25 cellular contexts compared by ENCODE assay signal in genomic region chr18:61888622-61889021, GRCh38. TPM values are rescaled to one million over a fixed set of nuclear protein-coding genes. Genes with fewer than 3 reads are reported as not detected.
DNase-seq lines count a peak whose midpoint lies in the region; ATAC-seq, FAIRE-seq and TF ChIP-seq lines count a peak whose summit lies in the region.
"Had no signal": no experiment of that assay in that cellular context is flagged by ENCODE, and none has a peak within 500 bp of the region (broad histone marks: within the 10 kb centered on the region; RNA-seq: fewer than 3 reads in every experiment).

No MANE protein-coding gene starts in this region.

- no peak overlapping the region for H3K4me3 Mint-ChIP-seq in activated CD8-positive, alpha-beta T cell treated with anti-CD3 and anti-CD28 coated beads, Interleukin-2, amount 10 ng/mL, durations not matched to agents 7 days and 5 days
- H3K4me3 Mint-ChIP-seq: CD4-positive, alpha-beta memory T cell; HFFc6 had no signal

- H3K9ac ChIP-seq in HepG2 (ENCODE audit: insufficient read depth, low read depth, low read length), result no peak overlapping the region
- H3K9ac ChIP-seq in kidney (ENCODE audit: low read length in 2 of 2), result no peak overlapping the region

- no peak for TF ChIP-seq RAD21 in HepG2 (CRISPR knock-in tag; IDR thresholded peaks at IDR 0.05)

- H3K9me3 Mint-ChIP-seq in activated CD8-positive, alpha-beta T cell treated with anti-CD3 and anti-CD28 coated beads, Interleukin-2, amount 10 ng/mL, durations not matched to agents 7 days and 5 days (ENCODE audit: insufficient read depth), result no peaks in the 10 kb centered on the region
- H3K9me3 Mint-ChIP-seq: CD4-positive, alpha-beta memory T cell; HFFc6 had no signal

- in situ Hi-C loops in HepG2 (cut with HindIII; ENCODE audit: extremely low pct_ligation_motif_present, low pct_unique_long_range_greater_than_20kb), result no loop called here

- no peaks in the 10 kb centered on the region for H4K20me1 ChIP-seq in HepG2 (ENCODE audit: insufficient read depth, low read length)

- POLR2A ChIA-PET in HepG2 (lab: Yijun Ruan, JAX), result no interaction called here
- POLR2A ChIA-PET in activated CD8-positive, alpha-beta T cell treated with anti-CD3 and anti-CD28 coated beads, Interleukin-2, amount 10 ng/mL, durations not matched to agents 7 days and 5 days (lab: Charles Lee), result no interaction called here

- FAIRE-seq in HepG2 (lab: Jason Lieb, UNC), result no peak
- no peak for FAIRE-seq in kidney (lab: Jason Lieb, UNC)
- FAIRE-seq: A204.1, G401.6 had no signal

- no peak overlapping the region for H2AFZ ChIP-seq in HepG2 (ENCODE audit: low read length)
- H2AFZ ChIP-seq: PC-9 had no signal

- H3K27me3 Mint-ChIP-seq in activated CD8-positive, alpha-beta T cell treated with anti-CD3 and anti-CD28 coated beads, Interleukin-2, amount 10 ng/mL, durations not matched to agents 7 days and 5 days (ENCODE audit: low read depth), result peaks cover 37% of the 10 kb centered on the region

- H3K27me3 ChIP-seq in HepG2 (ENCODE audit: control insufficient read depth in 1 of 2, insufficient read depth in 2 of 2, low read length in 2 of 2), result peaks cover 3 to 24% of the 10 kb centered on the region in 2 experiments; a peak in 4 of 5 replicates
- H3K27me3 ChIP-seq in right lobe of liver, result no peaks in the 10 kb centered on the region
- H3K27me3 ChIP-seq: MG63 had no signal

- no peak for TF ChIP-seq POLR2A in HepG2 (IDR thresholded peaks at IDR 0.05; ENCODE audit: insufficient read depth in 1 of 2, low read depth in 2 of 2, low read length in 2 of 2)
- no peak for TF ChIP-seq POLR2A in right lobe of liver (IDR thresholded peaks at IDR 0.05)

- 23% methylated on average over 5 of the region's 5 CpGs for WGBS in HepG2 (ENCODE audit: low lambda C conversion rate)
- WGBS in right lobe of liver (ENCODE audit: insufficient coverage, low coverage, low lambda C conversion rate, missing lambda C conversion rate), result 65% methylated on average over 5 of the region's 5 CpGs

- CTCF ChIA-PET in HepG2 (lab: Yijun Ruan, JAX; ENCODE audit: low intra/inter-chr PET ratio, low total read pairs), result no interaction called here
- CTCF ChIA-PET in activated CD8-positive, alpha-beta T cell treated with anti-CD3 and anti-CD28 coated beads, Interleukin-2, amount 10 ng/mL, durations not matched to agents 7 days and 5 days (lab: Charles Lee), result no interaction called here

- H3K36me3 Mint-ChIP-seq in activated CD8-positive, alpha-beta T cell treated with anti-CD3 and anti-CD28 coated beads, Interleukin-2, amount 10 ng/mL, durations not matched to agents 7 days and 5 days (ENCODE audit: low read depth), result no peaks in the 10 kb centered on the region

- TF ChIP-seq EP300 in HepG2 (IDR thresholded peaks at IDR 0.05; ENCODE audit: low read depth in 2 of 2, low read length in 2 of 2), result no peak
- TF ChIP-seq EP300 in HepG2 (CRISPR knock-in tag; IDR thresholded peaks at IDR 0.05; ENCODE audit: borderline replicate concordance), result no peak

- peaks cover 10% of the 10 kb centered on the region for H3K4me1 Mint-ChIP-seq in activated CD8-positive, alpha-beta T cell treated with anti-CD3 and anti-CD28 coated beads, Interleukin-2, amount 10 ng/mL, durations not matched to agents 7 days and 5 days (ENCODE audit: low read depth)

- intact Hi-C loops in HepG2 (cut with micrococcal nuclease; ENCODE audit: unreplicated experiment), result no loop called here
- intact Hi-C loops in right lobe of liver (cut with DNase I), result no loop called here
- intact Hi-C loops in kidney (cut with DNase I), result loop anchor here (10.0 kb wide), 1 partner anchor 254 kb away; no protein-coding TSS in a partner anchor

- BruUV-seq in HepG2 (replicated peaks; lab: Mats Ljungman, UMichigan), result no TSS peak

- H3K36me3 ChIP-seq in HepG2 (replicated peaks in 1 of 2; ENCODE audit: control insufficient read depth in 1 of 2, insufficient read depth in 2 of 2, low read length in 2 of 2) (no peaks in the 10 kb centered on the region), right lobe of liver (peaks cover 0 to 46% (median 7%) of the 10 kb centered on the region in 4 donors), kidney (ENCODE audit: control insufficient read depth in 1 of 2, insufficient read depth in 2 of 2, low read length in 2 of 2) (peaks cover 25 to 79% of the 10 kb centered on the region in 2 donors)
- H3K36me3 ChIP-seq: HAP-1, MG63 had no signal

- H3K79me2 ChIP-seq in HepG2 (ENCODE audit: insufficient read depth, low read length), result no peaks in the 10 kb centered on the region

- TF ChIP-seq CTCF in HepG2 (CRISPR knock-in tag; IDR thresholded peaks at IDR 0.05) (no peak), right lobe of liver (IDR thresholded peaks at IDR 0.05) (no peak), coronary artery (IDR thresholded peaks at IDR 0.05) (no peak), kidney (IDR thresholded peaks at IDR 0.05; ENCODE audit: borderline replicate concordance, extremely low read depth, insufficient read depth) (no peak)

- H3K27ac ChIP-seq in HepG2 (ENCODE audit: extremely low read length, insufficient read depth, low read length), result no peak overlapping the region
- H3K27ac ChIP-seq in right lobe of liver, result no peak overlapping the region
- H3K27ac ChIP-seq in coronary artery, result peak overlapping the region; percentile 47 to 57
- H3K27ac ChIP-seq in kidney (ENCODE audit: low read depth in 2 of 2, low read length in 2 of 2), result no peak overlapping the region
- H3K27ac ChIP-seq: PC-9 had no signal

- H3K4me1 ChIP-seq in HepG2 (ENCODE audit: insufficient read depth, low read length) (no peaks in the 10 kb centered on the region), right lobe of liver (peaks cover 0 to 34% (median 5%) of the 10 kb centered on the region in 4 donors), kidney (ENCODE audit: control insufficient read depth in 1 of 2, insufficient read depth in 1 of 2, low read depth in 1 of 2, low read length in 2 of 2) (peaks cover 9 to 15% of the 10 kb centered on the region in 2 donors)

- DNase-seq in HepG2 (ENCODE audit: low spot score) (no peak), right lobe of liver (no peak), coronary artery (ENCODE audit: low spot score) (no peak), kidney (no peak), hypothalamus (lab: John Stamatoyannopoulos, UW) (no peak)
- DNase-seq in activated CD8-positive, alpha-beta T cell treated with anti-CD3 and anti-CD28 coated beads, Interleukin-2, amount 10 ng/mL, durations not matched to agents 7 days and 5 days, result no peak
- DNase-seq: C1 segment of cervical spinal cord; CD4-positive, alpha-beta memory T cell; COR-L47; GOT3; HFFc6; IMR-90; KG1; MG63; NCI-H1105 treated with DMSO at 0.1 percent for 48 hours; NCI-H1694; NCI-H2029 treated with DMSO at 0.1 percent for 48 hours; NCI-H446 treated with DMSO at 0.1 percent for 48 hours; NCI-H526; PC-9; Right ventricle myocardium superior had no signal

- no peak overlapping the region for H3K4me2 ChIP-seq in HepG2 (ENCODE audit: low read depth, low read length)
- H3K4me2 ChIP-seq: PC-9 had no signal

- no peak overlapping the region for H3K27ac Mint-ChIP-seq in activated CD8-positive, alpha-beta T cell treated with anti-CD3 and anti-CD28 coated beads, Interleukin-2, amount 10 ng/mL, durations not matched to agents 7 days and 5 days
- H3K27ac Mint-ChIP-seq: CD4-positive, alpha-beta memory T cell had no signal

- H3K4me3 ChIP-seq in HepG2 (replicated peaks in 1 of 3; ENCODE audit: insufficient read depth in 1 of 3, low read depth in 2 of 3, low read length in 3 of 3) (no peak overlapping the region), right lobe of liver (no peak overlapping the region), coronary artery (peak overlapping the region; percentile 44), kidney (ENCODE audit: low read length in 2 of 2) (peak overlapping the region; percentile 2 to 92)
- H3K4me3 ChIP-seq: HAP-1, MG63, PC-9 had no signal

- H3K9me3 ChIP-seq in HepG2 (ENCODE audit: low read length) (no peaks in the 10 kb centered on the region), right lobe of liver (no peaks in the 10 kb centered on the region), kidney (ENCODE audit: control insufficient read depth in 1 of 2, low read length in 2 of 2) (no peaks in the 10 kb centered on the region)
- H3K9me3 ChIP-seq: HAP-1, MG63 had no signal

- no peak for ATAC-seq in HepG2
- ATAC-seq in right lobe of liver, result no peak
- no peak for ATAC-seq in activated CD8-positive, alpha-beta T cell treated with anti-CD3 and anti-CD28 coated beads, Interleukin-2, amount 10 ng/mL, durations not matched to agents 7 days and 5 days
- no peak for ATAC-seq in HG02798 (IDR thresholded peaks at IDR 0.05; ENCODE audit: poor library complexity, unreplicated experiment)

TF ChIP-seq in HepG2, 621 proteins besides CTCF, POLR2A, EP300 and RAD21 (continues in another document):
- TF ChIP-seq ZNF773 (CRISPR knock-in tag; IDR thresholded peaks at IDR 0.05; ENCODE audit: borderline replicate concordance), result no peak
- no peak for TF ChIP-seq YEATS4 (CRISPR knock-in tag; IDR thresholded peaks at IDR 0.05; ENCODE audit: borderline replicate concordance)

RNA-seq across cellular contexts. Expression of gene RNF152, which starts 4.2 kb away (rescaled TPM):
- total RNA-seq in HepG2 (2016; rRNA removed; fragmentation: Illumina TruSeq; extraction: Trizol), result not detected in 2 replicates
- not detected in 2 replicates for total RNA-seq in HepG2 (2016; cell fraction: cytosol; rRNA removed; fragmentation: Illumina TruSeq; extraction: Trizol; ENCODE audit: low read depth)
- total RNA-seq in HepG2 (2016; cell fraction: insoluble cytoplasmic fraction; rRNA removed; fragmentation: Illumina TruSeq; extraction: Trizol), result not detected in 2 replicates
- not detected in 2 replicates for total RNA-seq in HepG2 (2016; cell fraction: membrane; rRNA removed; fragmentation: Illumina TruSeq; extraction: Trizol)
- not detected in 2 replicates for total RNA-seq in HepG2 (2016; cell fraction: nucleus; rRNA removed; fragmentation: Illumina TruSeq; extraction: Trizol)
- polyA plus RNA-seq in HepG2 (2011; rRNA removed), result 0.04 and 0.08 TPM in 2 replicates
- 0.07 and 0.08 TPM in 2 replicates for polyA plus RNA-seq in HepG2 (2011; cell fraction: cytosol; rRNA removed)
- not detected in 2 replicates for polyA plus RNA-seq in HepG2 (2011; cell fraction: nucleus; rRNA removed)
- polyA plus RNA-seq in HepG2 (2012), result not detected in 2 replicates
- polyA plus RNA-seq in HepG2 (2016; cell fraction: cytosol; fragmentation: Illumina TruSeq; extraction: Trizol; ENCODE audit: low read depth), result not detected in 2 replicates
- not detected in 2 replicates for polyA plus RNA-seq in HepG2 (2016; cell fraction: insoluble cytoplasmic fraction; fragmentation: Illumina TruSeq; extraction: Trizol; ENCODE audit: low read depth)
- not detected in 2 replicates for polyA plus RNA-seq in HepG2 (2016; cell fraction: membrane; fragmentation: Illumina TruSeq; extraction: Trizol; ENCODE audit: low read depth)
- polyA plus RNA-seq in HepG2 (2016; cell fraction: nucleus; fragmentation: Illumina TruSeq; extraction: Trizol; ENCODE audit: insufficient read depth, low read depth), result not detected in 2 replicates
- polyA minus RNA-seq in HepG2 (2011; rRNA and poly(A)+ RNA removed; ENCODE audit: low replicate concordance), result 0.82 TPM in 1 of 2 replicates, not detected in the other
- polyA minus RNA-seq in HepG2 (2011; cell fraction: cytosol; rRNA and poly(A)+ RNA removed), result not detected in 2 replicates
- 0.62 and 0.64 TPM in 2 replicates for polyA minus RNA-seq in HepG2 (2011; cell fraction: nucleus; rRNA and poly(A)+ RNA removed)
- 100 to 1,000 TPM in 1 of 6 experiments, 10 to 100 TPM in 5; 19.5 to 101 (median 54.1) TPM for total RNA-seq in right lobe of liver
- total RNA-seq in kidney, result 45.0 TPM
- 37.6 TPM for polyA plus RNA-seq in kidney (ENCODE audit: insufficient read depth, low read depth, low replicate concordance)
- total RNA-seq in activated CD8-positive, alpha-beta T cell treated with anti-CD3 and anti-CD28 coated beads, Interleukin-2, amount 10 ng/mL, durations not matched to agents 7 days and 5 days, result not detected
- total RNA-seq: PC-9 had no signal
- polyA plus RNA-seq: CD4-positive, alpha-beta memory T cell had no signal

Comparison
In these comparisons a context has a peak if more than half of its experiments do, and no peak if none do; other contexts are left out.
1. RNA of gene RNF152, which starts 4.2 kb away (total RNA-seq): 19.5 to 101 TPM in right lobe of liver and 45.0 TPM in kidney (single experiment); not detected in HepG2 and not detected in activated CD8-positive, alpha-beta T cell treated with anti-CD3 and anti-CD28 coated beads, Interleukin-2, amount 10 ng/mL, durations not matched to agents 7 days and 5 days; every median in the first group is over 10 times any median in the second.
2. H3K27ac ChIP-seq: peak in coronary artery (2 of 2); none in HepG2 (single experiment), right lobe of liver (0 of 3) and kidney (0 of 2).
3. H3K4me3 ChIP-seq: peak in coronary artery (single experiment) and kidney (2 of 2); none in HepG2 (0 of 3) and right lobe of liver (0 of 3).